ENCODE assay signal across 8 cellular contexts in the genomic region with DNA sequence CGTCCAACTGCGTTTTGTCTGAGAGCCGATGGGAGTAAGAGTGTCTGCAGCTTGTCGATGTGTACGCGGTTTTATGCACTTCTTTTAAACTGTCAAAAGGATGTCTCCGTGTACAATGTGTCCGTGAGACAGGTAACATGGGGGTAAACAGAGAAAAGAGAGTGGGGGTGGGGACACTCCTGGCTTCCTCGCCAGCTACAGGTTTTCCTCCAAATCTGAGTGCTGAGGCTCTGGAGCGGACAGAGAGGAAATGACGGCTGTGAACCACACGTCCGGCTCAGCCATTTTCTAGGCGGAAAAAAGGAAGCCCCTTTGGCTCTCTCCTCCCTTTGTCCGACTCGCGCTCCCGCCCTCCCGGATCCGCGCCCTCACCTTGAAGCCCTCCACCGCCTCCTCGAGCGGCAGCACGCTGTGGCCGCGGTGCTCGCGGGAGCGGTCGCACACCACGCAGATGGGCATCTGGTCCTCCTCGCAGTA. TPM values are rescaled to one million over a fixed set of nuclear protein-coding genes. Genes with fewer than 3 reads are reported as not detected.
DNase-seq lines count a peak whose midpoint lies in the region; ATAC-seq and TF ChIP-seq lines count a peak whose summit lies in the region.

No MANE protein-coding gene starts in this region.

- peak overlapping the region; percentile 73 for H3K4me3 ChIP-seq in GM06990 (replicated peaks; ENCODE audit: low read depth, low read length)

- H3K27me3 Mint-ChIP-seq in T-helper 2 cell treated with Interferon-gamma antibody and Interleukin-4, amounts not matched to agents 5 μg/mL and 100 μg/mL, for 36 hours (ENCODE audit: low read depth): no peaks in the 10 kb centered on the region

- no peaks in the 10 kb centered on the region for H3K9me3 ChIP-seq in KOPT-K1 (ENCODE audit: insufficient read depth, low read length, poor library complexity, severe bottlenecking)

- DNase-seq in GM06990 (ENCODE audit: extremely low read depth, insufficient read length) (no peak), cerebellum (ENCODE audit: low spot score) (peak; percentile 54), OCI-M2 (lab: John Stamatoyannopoulos, UW; ENCODE audit: unreplicated experiment) (no peak)
- DNase-seq in T-helper 2 cell treated with Interferon-gamma antibody and Interleukin-4, amounts not matched to agents 5 μg/mL and 100 μg/mL, for 36 hours (ENCODE audit: low spot score): peak; percentile 51
- DNase-seq in stimulated activated CD4-positive, alpha-beta T cell treated with anti-CD3 and anti-CD28 coated beads, TNF-alpha, amount 100 ng/mL, for 24 hours (ENCODE audit: low read depth in 3 of 3): peak in 2 of 3 experiments; percentile 5 to 36

- H3K27ac ChIP-seq in KOPT-K1 (ENCODE audit: low read depth, low read length, poor library complexity, severe bottlenecking) (peak overlapping the region; percentile 93), layer of hippocampus (ENCODE audit: low read depth, low read length) (peak overlapping the region; percentile 90)

- H3K27me3 ChIP-seq in GM06990 (replicated peaks; ENCODE audit: control insufficient read depth, insufficient read depth, low read length) (no peaks in the 10 kb centered on the region), layer of hippocampus (ENCODE audit: control insufficient read depth, insufficient read depth, low read length) (no peaks in the 10 kb centered on the region)

- H3K36me3 ChIP-seq in GM06990 (ENCODE audit: control insufficient read depth, insufficient read depth, low read length) (peaks cover 13% of the 10 kb centered on the region), KOPT-K1 (ENCODE audit: insufficient read depth, low read length) (peaks cover 40% of the 10 kb centered on the region)

- H3K9me3 Mint-ChIP-seq in T-helper 2 cell treated with Interferon-gamma antibody and Interleukin-4, amounts not matched to agents 5 μg/mL and 100 μg/mL, for 36 hours: no peaks in the 10 kb centered on the region

- peak overlapping the region; percentile 95 for H3K4me3 Mint-ChIP-seq in T-helper 2 cell treated with Interferon-gamma antibody and Interleukin-4, amounts not matched to agents 5 μg/mL and 100 μg/mL, for 36 hours

- H3K27ac Mint-ChIP-seq in T-helper 2 cell treated with Interferon-gamma antibody and Interleukin-4, amounts not matched to agents 5 μg/mL and 100 μg/mL, for 36 hours: peak overlapping the region; percentile 91

- peaks cover 42% of the 10 kb centered on the region for H3K36me3 Mint-ChIP-seq in T-helper 2 cell treated with Interferon-gamma antibody and Interleukin-4, amounts not matched to agents 5 μg/mL and 100 μg/mL, for 36 hours (ENCODE audit: low read depth)

- ATAC-seq in GM21576 (IDR thresholded peaks at IDR 0.05; ENCODE audit: unreplicated experiment): peak; percentile 25

- no peak for TF ChIP-seq CTCF in GM06990 (IDR thresholded peaks at IDR 0.05; ENCODE audit: insufficient read depth, low read length, poor library complexity, severe bottlenecking)

- H3K4me1 Mint-ChIP-seq in T-helper 2 cell treated with Interferon-gamma antibody and Interleukin-4, amounts not matched to agents 5 μg/mL and 100 μg/mL, for 36 hours (ENCODE audit: low read depth): peaks cover 21% of the 10 kb centered on the region

RNA-seq across cellular contexts. Expression of a gene that starts 0.9 kb away (rescaled TPM):
- 75.8 TPM for total RNA-seq in cerebellum

Comparison
In these comparisons a context has a peak if more than half of its experiments do, and no peak if none do; other contexts are left out.
1. DNase-seq: peak in T-helper 2 cell treated with Interferon-gamma antibody and Interleukin-4, amounts not matched to agents 5 μg/mL and 100 μg/mL, for 36 hours (single experiment), cerebellum (single experiment) and stimulated activated CD4-positive, alpha-beta T cell treated with anti-CD3 and anti-CD28 coated beads, TNF-alpha, amount 100 ng/mL, for 24 hours (2 of 3); none in GM06990 (single experiment) and OCI-M2 (single experiment).